In genomic region chr16:52912565-52913173, GRCh38 we compare ENCODE assay signal across 9 cellular contexts.
DNase-seq lines count a peak whose midpoint lies in the region; ATAC-seq and TF ChIP-seq lines count a peak whose summit lies in the region.
"Had no signal": no experiment of that assay in that cellular context is flagged by ENCODE, and none has a peak within 500 bp of the region (broad histone marks: within the 10 kb centered on the region; RNA-seq: fewer than 3 reads in every experiment).

No MANE protein-coding gene starts in this region.

- POLR2A ChIA-PET in activated CD4-positive, alpha-beta memory T cell treated with anti-CD3 and anti-CD28 coated beads, Interleukin-2, amount 10 ng/mL, durations not matched to agents 7 days and 5 days (lab: Charles Lee), result no interaction called here

- no peak overlapping the region for H3K27ac Mint-ChIP-seq in activated naive CD4-positive, alpha-beta T cell treated with anti-CD3 and anti-CD28 coated beads, Interleukin-2, amount 10 ng/mL, durations not matched to agents 7 days and 5 days
- no peak overlapping the region for H3K27ac Mint-ChIP-seq in activated CD4-positive, alpha-beta memory T cell treated with anti-CD3 and anti-CD28 coated beads, Interleukin-2, amount 10 ng/mL, durations not matched to agents 7 days and 5 days
- H3K27ac Mint-ChIP-seq in glutamatergic neuron (ENCODE audit: unreplicated experiment), result peak overlapping the region; percentile 21
- H3K27ac Mint-ChIP-seq: memory B cell had no signal

- H3K36me3 Mint-ChIP-seq in activated naive CD4-positive, alpha-beta T cell treated with anti-CD3 and anti-CD28 coated beads, Interleukin-2, amount 10 ng/mL, durations not matched to agents 7 days and 5 days, result no peaks in the 10 kb centered on the region
- no peaks in the 10 kb centered on the region for H3K36me3 Mint-ChIP-seq in activated CD4-positive, alpha-beta memory T cell treated with anti-CD3 and anti-CD28 coated beads, Interleukin-2, amount 10 ng/mL, durations not matched to agents 7 days and 5 days (ENCODE audit: low read depth)
- H3K36me3 Mint-ChIP-seq in glutamatergic neuron (ENCODE audit: unreplicated experiment), result no peaks in the 10 kb centered on the region
- H3K36me3 Mint-ChIP-seq: memory B cell had no signal

- no peaks in the 10 kb centered on the region for H3K4me1 Mint-ChIP-seq in activated naive CD4-positive, alpha-beta T cell treated with anti-CD3 and anti-CD28 coated beads, Interleukin-2, amount 10 ng/mL, durations not matched to agents 7 days and 5 days
- H3K4me1 Mint-ChIP-seq in activated CD4-positive, alpha-beta memory T cell treated with anti-CD3 and anti-CD28 coated beads, Interleukin-2, amount 10 ng/mL, durations not matched to agents 7 days and 5 days, result no peaks in the 10 kb centered on the region
- H3K4me1 Mint-ChIP-seq in glutamatergic neuron (ENCODE audit: low read depth, unreplicated experiment), result peaks cover 12% of the 10 kb centered on the region
- H3K4me1 Mint-ChIP-seq: memory B cell had no signal

- CTCF ChIA-PET in activated naive CD4-positive, alpha-beta T cell treated with anti-CD3 and anti-CD28 coated beads, Interleukin-2, amount 10 ng/mL, durations not matched to agents 7 days and 5 days (lab: Charles Lee), result interaction anchor here (1.5 to 3.3 kb wide), 2 partner anchors 37 to 721 kb away, joined by 3 to 21 read pairs; no protein-coding TSS in a partner anchor
- CTCF ChIA-PET in activated CD4-positive, alpha-beta memory T cell treated with anti-CD3 and anti-CD28 coated beads, Interleukin-2, amount 10 ng/mL, durations not matched to agents 7 days and 5 days (lab: Charles Lee), result interaction anchor here (0.6 to 1.7 kb wide), 4 partner anchors 12 to 720 kb away, joined by 3 to 9 read pairs (median 4); no protein-coding TSS in a partner anchor

- H3K27me3 Mint-ChIP-seq in activated naive CD4-positive, alpha-beta T cell treated with anti-CD3 and anti-CD28 coated beads, Interleukin-2, amount 10 ng/mL, durations not matched to agents 7 days and 5 days, result no peaks in the 10 kb centered on the region
- H3K27me3 Mint-ChIP-seq in activated CD4-positive, alpha-beta memory T cell treated with anti-CD3 and anti-CD28 coated beads, Interleukin-2, amount 10 ng/mL, durations not matched to agents 7 days and 5 days, result no peaks in the 10 kb centered on the region
- peaks cover 2% of the 10 kb centered on the region for H3K27me3 Mint-ChIP-seq in glutamatergic neuron (ENCODE audit: unreplicated experiment)

- H3K9me3 Mint-ChIP-seq in activated naive CD4-positive, alpha-beta T cell treated with anti-CD3 and anti-CD28 coated beads, Interleukin-2, amount 10 ng/mL, durations not matched to agents 7 days and 5 days, result no peaks in the 10 kb centered on the region
- H3K9me3 Mint-ChIP-seq in activated CD4-positive, alpha-beta memory T cell treated with anti-CD3 and anti-CD28 coated beads, Interleukin-2, amount 10 ng/mL, durations not matched to agents 7 days and 5 days, result no peaks in the 10 kb centered on the region
- H3K9me3 Mint-ChIP-seq in glutamatergic neuron (ENCODE audit: unreplicated experiment), result peaks cover 4% of the 10 kb centered on the region

- DNase-seq in activated naive CD4-positive, alpha-beta T cell treated with anti-CD3 and anti-CD28 coated beads, Interleukin-2, amount 10 ng/mL, durations not matched to agents 7 days and 5 days, result peak; percentile 50
- no peak for DNase-seq in activated naive CD4-positive, alpha-beta T cell treated with Interleukin-2 at 50 U/mL for 16 hours
- DNase-seq in NCI-H2107 treated with DMSO at 0.1 percent for 48 hours (lab: John Stamatoyannopoulos, UW; ENCODE audit: unreplicated experiment) (peak; percentile 66), glutamatergic neuron (peak; percentile 80), putamen (ENCODE audit: low spot score) (peak; percentile 45)
- peak; percentile 37 for DNase-seq in activated CD4-positive, alpha-beta memory T cell treated with anti-CD3 and anti-CD28 coated beads, Interleukin-2, amount 10 ng/mL, durations not matched to agents 7 days and 5 days

- H3K4me3 Mint-ChIP-seq in activated naive CD4-positive, alpha-beta T cell treated with anti-CD3 and anti-CD28 coated beads, Interleukin-2, amount 10 ng/mL, durations not matched to agents 7 days and 5 days, result no peak overlapping the region
- no peak overlapping the region for H3K4me3 Mint-ChIP-seq in activated CD4-positive, alpha-beta memory T cell treated with anti-CD3 and anti-CD28 coated beads, Interleukin-2, amount 10 ng/mL, durations not matched to agents 7 days and 5 days
- no peak overlapping the region for H3K4me3 Mint-ChIP-seq in glutamatergic neuron (ENCODE audit: unreplicated experiment)
- H3K4me3 Mint-ChIP-seq: memory B cell had no signal

- peak; percentile 78 for TF ChIP-seq CTCF in glutamatergic neuron (IDR thresholded peaks at IDR 0.05; ENCODE audit: partially characterized antibody, unreplicated experiment)

- ATAC-seq in HG02884 (IDR thresholded peaks at IDR 0.05; ENCODE audit: unreplicated experiment), result peak; percentile 71
- no peak for ATAC-seq in GM19397 (IDR thresholded peaks at IDR 0.05; ENCODE audit: unreplicated experiment)
